Comparison of ENCODE assay signal across 1 cellular context in genomic region chr15:44663410-44664272, GRCh38.
TF ChIP-seq lines count a peak whose summit lies in the region.

A gene with protein sequence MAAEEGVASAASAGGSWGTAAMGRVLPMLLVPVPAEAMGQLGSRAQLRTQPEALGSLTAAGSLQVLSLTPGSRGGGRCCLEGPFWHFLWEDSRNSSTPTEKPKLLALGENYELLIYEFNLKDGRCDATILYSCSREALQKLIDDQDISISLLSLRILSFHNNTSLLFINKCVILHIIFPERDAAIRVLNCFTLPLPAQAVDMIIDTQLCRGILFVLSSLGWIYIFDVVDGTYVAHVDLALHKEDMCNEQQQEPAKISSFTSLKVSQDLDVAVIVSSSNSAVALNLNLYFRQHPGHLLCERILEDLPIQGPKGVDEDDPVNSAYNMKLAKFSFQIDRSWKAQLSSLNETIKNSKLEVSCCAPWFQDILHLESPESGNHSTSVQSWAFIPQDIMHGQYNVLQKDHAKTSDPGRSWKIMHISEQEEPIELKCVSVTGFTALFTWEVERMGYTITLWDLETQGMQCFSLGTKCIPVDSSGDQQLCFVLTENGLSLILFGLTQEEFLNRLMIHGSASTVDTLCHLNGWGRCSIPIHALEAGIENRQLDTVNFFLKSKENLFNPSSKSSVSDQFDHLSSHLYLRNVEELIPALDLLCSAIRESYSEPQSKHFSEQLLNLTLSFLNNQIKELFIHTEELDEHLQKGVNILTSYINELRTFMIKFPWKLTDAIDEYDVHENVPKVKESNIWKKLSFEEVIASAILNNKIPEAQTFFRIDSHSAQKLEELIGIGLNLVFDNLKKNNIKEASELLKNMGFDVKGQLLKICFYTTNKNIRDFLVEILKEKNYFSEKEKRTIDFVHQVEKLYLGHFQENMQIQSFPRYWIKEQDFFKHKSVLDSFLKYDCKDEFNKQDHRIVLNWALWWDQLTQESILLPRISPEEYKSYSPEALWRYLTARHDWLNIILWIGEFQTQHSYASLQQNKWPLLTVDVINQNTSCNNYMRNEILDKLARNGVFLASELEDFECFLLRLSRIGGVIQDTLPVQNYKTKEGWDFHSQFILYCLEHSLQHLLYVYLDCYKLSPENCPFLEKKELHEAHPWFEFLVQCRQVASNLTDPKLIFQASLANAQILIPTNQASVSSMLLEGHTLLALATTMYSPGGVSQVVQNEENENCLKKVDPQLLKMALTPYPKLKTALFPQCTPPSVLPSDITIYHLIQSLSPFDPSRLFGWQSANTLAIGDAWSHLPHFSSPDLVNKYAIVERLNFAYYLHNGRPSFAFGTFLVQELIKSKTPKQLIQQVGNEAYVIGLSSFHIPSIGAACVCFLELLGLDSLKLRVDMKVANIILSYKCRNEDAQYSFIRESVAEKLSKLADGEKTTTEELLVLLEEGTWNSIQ (N-terminal part only) (minus strand): TSS chr15:44663662. CDS start chr15:44663647, 15 bp downstream.

TF ChIP-seq in SK-N-SH treated with all-trans-retinoic acid at 6 μM for 48 hours, 23 proteins besides CTCF, POLR2A, EP300 and RAD21 (continued from another document):
- TF ChIP-seq, protein P1, sequence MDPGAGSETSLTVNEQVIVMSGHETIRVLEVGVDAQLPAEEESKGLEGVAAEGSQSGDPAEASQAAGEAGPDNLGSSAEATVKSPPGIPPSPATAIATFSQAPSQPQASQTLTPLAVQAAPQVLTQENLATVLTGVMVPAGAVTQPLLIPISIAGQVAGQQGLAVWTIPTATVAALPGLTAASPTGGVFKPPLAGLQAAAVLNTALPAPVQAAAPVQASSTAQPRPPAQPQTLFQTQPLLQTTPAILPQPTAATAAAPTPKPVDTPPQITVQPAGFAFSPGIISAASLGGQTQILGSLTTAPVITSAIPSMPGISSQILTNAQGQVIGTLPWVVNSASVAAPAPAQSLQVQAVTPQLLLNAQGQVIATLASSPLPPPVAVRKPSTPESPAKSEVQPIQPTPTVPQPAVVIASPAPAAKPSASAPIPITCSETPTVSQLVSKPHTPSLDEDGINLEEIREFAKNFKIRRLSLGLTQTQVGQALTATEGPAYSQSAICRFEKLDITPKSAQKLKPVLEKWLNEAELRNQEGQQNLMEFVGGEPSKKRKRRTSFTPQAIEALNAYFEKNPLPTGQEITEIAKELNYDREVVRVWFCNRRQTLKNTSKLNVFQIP (CRISPR knock-in tag; IDR thresholded peaks at IDR 0.05; ENCODE audit: borderline replicate concordance, low read depth): no peak
- TF ChIP-seq TCF4 (CRISPR knock-in tag; IDR thresholded peaks at IDR 0.05; ENCODE audit: borderline replicate concordance): peak; percentile 51; the same call in 1 of the 2 replicates
